In genomic region chr11:61880050-61880449, GRCh38 we compare ENCODE assay signal across 22 cellular contexts. TPM values are rescaled to one million over a fixed set of nuclear protein-coding genes. Genes with fewer than 3 reads are reported as not detected.
DNase-seq lines count a peak whose midpoint lies in the region; ATAC-seq, FAIRE-seq and TF ChIP-seq lines count a peak whose summit lies in the region.
"Had no signal": no experiment of that assay in that cellular context is flagged by ENCODE, and none has a peak within 500 bp of the region (broad histone marks: within the 10 kb centered on the region; RNA-seq: fewer than 3 reads in every experiment).

No MANE protein-coding gene starts in this region.

- H3K9me3 ChIP-seq in NT2/D1 (ENCODE audit: insufficient read depth, low read length), result no peaks in the 10 kb centered on the region
- H3K9me3 ChIP-seq in H1 (ENCODE audit: insufficient read depth in 2 of 2, low read depth in 1 of 2, low read length in 1 of 2), result no peaks in the 10 kb centered on the region
- no peaks in the 10 kb centered on the region for H3K9me3 ChIP-seq in thoracic aorta
- H3K9me3 ChIP-seq: HAP-1, prostate gland had no signal

- peak overlapping the region; percentile 52; the same call in 1 of the 2 replicates for H2BK5ac ChIP-seq in H1 (ENCODE audit: low read depth, low read length)

- no peaks in the 10 kb centered on the region for H3K9me3 Mint-ChIP-seq in activated naive CD8-positive, alpha-beta T cell treated with anti-CD3 and anti-CD28 coated beads, Interleukin-2, amount 50 U/mL, for 24 hours
- no peaks in the 10 kb centered on the region for H3K9me3 Mint-ChIP-seq in activated naive CD8-positive, alpha-beta T cell treated with anti-CD3 and anti-CD28 coated beads for 36 hours
- H3K9me3 Mint-ChIP-seq: activated CD4-positive, alpha-beta T cell treated with anti-CD3 and anti-CD28 coated beads, Interleukin-2, amount 10 ng/mL, durations not matched to agents 7 days and 5 days; natural killer cell treated with Interleukin-12 subunit alpha and Interleukin-12 subunit beta and Interleukin-15 and Interleukin-18, amount 100 ng/mL, for 72 hours had no signal

- H2BK12ac ChIP-seq in H1 (ENCODE audit: low read depth, low read length), result peak overlapping the region; percentile 92; the same call in 1 of the 2 replicates

- no peak overlapping the region for H3K27ac Mint-ChIP-seq in activated naive CD8-positive, alpha-beta T cell treated with anti-CD3 and anti-CD28 coated beads, Interleukin-2, amount 50 U/mL, for 24 hours
- H3K27ac Mint-ChIP-seq in activated naive CD8-positive, alpha-beta T cell treated with anti-CD3 and anti-CD28 coated beads for 36 hours, result no peak overlapping the region
- H3K27ac Mint-ChIP-seq: activated CD4-positive, alpha-beta T cell treated with anti-CD3 and anti-CD28 coated beads, Interleukin-2, amount 10 ng/mL, durations not matched to agents 7 days and 5 days; natural killer cell treated with Interleukin-12 subunit alpha and Interleukin-12 subunit beta and Interleukin-15 and Interleukin-18, amount 100 ng/mL, for 72 hours had no signal

- H3K4me3 ChIP-seq in NT2/D1 (ENCODE audit: insufficient read length, low read depth) (no peak overlapping the region), H1 (ENCODE audit: extremely low read depth in 1 of 4, insufficient read depth in 2 of 4, low read depth in 3 of 4, low read length in 4 of 4) (no peak overlapping the region), thoracic aorta (no peak overlapping the region)
- H3K4me3 ChIP-seq: HAP-1, hepatocyte, prostate gland had no signal

- no peak overlapping the region for H3K14ac ChIP-seq in H1 (ENCODE audit: insufficient read length)

- H3K4me1 Mint-ChIP-seq in activated naive CD8-positive, alpha-beta T cell treated with anti-CD3 and anti-CD28 coated beads, Interleukin-2, amount 50 U/mL, for 24 hours, result peaks cover 7% of the 10 kb centered on the region
- H3K4me1 Mint-ChIP-seq in activated naive CD8-positive, alpha-beta T cell treated with anti-CD3 and anti-CD28 coated beads for 36 hours, result no peaks in the 10 kb centered on the region
- H3K4me1 Mint-ChIP-seq: activated CD4-positive, alpha-beta T cell treated with anti-CD3 and anti-CD28 coated beads, Interleukin-2, amount 10 ng/mL, durations not matched to agents 7 days and 5 days had no signal

- H2AFZ ChIP-seq in H1 (ENCODE audit: low read length), result no peak overlapping the region
- H2AFZ ChIP-seq: hepatocyte had no signal

- peaks cover 0 to 6% of the 10 kb centered on the region in 2 experiments for H4K20me1 ChIP-seq in H1 (replicated peaks in 1 of 2; ENCODE audit: control insufficient read depth in 1 of 2, insufficient read depth in 2 of 2, low read length in 2 of 2)

- TF ChIP-seq POLR2A in H1 (IDR thresholded peaks at IDR 0.05; ENCODE audit: control extremely low read depth in 1 of 2, low read depth in 2 of 2, low read length in 2 of 2), result no peak

- H3K36me3 ChIP-seq in NT2/D1 (ENCODE audit: insufficient read depth, insufficient read length, low read length) (peaks cover 29% of the 10 kb centered on the region), H1 (ENCODE audit: control insufficient read depth in 2 of 4, insufficient read depth in 4 of 4, low read length in 3 of 4) (peaks cover 0 to 4% (median 0%) of the 10 kb centered on the region in 4 experiments; a peak in 1 of 8 replicates), thoracic aorta (peaks cover 37% of the 10 kb centered on the region)
- H3K36me3 ChIP-seq: HAP-1, prostate gland had no signal

- H3K4me3 Mint-ChIP-seq in activated naive CD8-positive, alpha-beta T cell treated with anti-CD3 and anti-CD28 coated beads, Interleukin-2, amount 50 U/mL, for 24 hours, result peak overlapping the region; percentile 42
- no peak overlapping the region for H3K4me3 Mint-ChIP-seq in activated naive CD8-positive, alpha-beta T cell treated with anti-CD3 and anti-CD28 coated beads for 36 hours
- H3K4me3 Mint-ChIP-seq: activated CD4-positive, alpha-beta T cell treated with anti-CD3 and anti-CD28 coated beads, Interleukin-2, amount 10 ng/mL, durations not matched to agents 7 days and 5 days; natural killer cell treated with Interleukin-12 subunit alpha and Interleukin-12 subunit beta and Interleukin-15 and Interleukin-18, amount 100 ng/mL, for 72 hours had no signal

- H3K27me3 ChIP-seq in NT2/D1 (ENCODE audit: insufficient read depth, insufficient read length) (no peaks in the 10 kb centered on the region), H1 (replicated peaks in 1 of 4; ENCODE audit: control insufficient read depth in 3 of 4, extremely low read depth in 1 of 4, insufficient read depth in 3 of 4, low read length in 3 of 4) (no peaks in the 10 kb centered on the region), thoracic aorta (replicated peaks; ENCODE audit: insufficient read depth) (no peaks in the 10 kb centered on the region)
- H3K27me3 ChIP-seq: hepatocyte had no signal

- no peak for ATAC-seq in activated naive CD8-positive, alpha-beta T cell treated with anti-CD3 and anti-CD28 coated beads, Interleukin-2, amount 50 U/mL, for 24 hours
- ATAC-seq in thoracic aorta (ENCODE audit: insufficient number of reproducible peaks, low FRiP score, low read depth), result no peak
- ATAC-seq in GM21367 (IDR thresholded peaks at IDR 0.05; ENCODE audit: unreplicated experiment), result no peak
- no peak for ATAC-seq in HG02884 (IDR thresholded peaks at IDR 0.05; ENCODE audit: unreplicated experiment)
- ATAC-seq: natural killer cell treated with Interleukin-12 subunit alpha and Interleukin-12 subunit beta and Interleukin-15 and Interleukin-18, amount 100 ng/mL, for 72 hours had no signal

- H3K56ac ChIP-seq in H1 (replicated peaks; ENCODE audit: insufficient read length, low read depth, low read length), result no peak overlapping the region

- H2BK20ac ChIP-seq in H1 (ENCODE audit: low read length), result peak overlapping the region; percentile 80; the same call in 1 of the 2 replicates

- H2AK5ac ChIP-seq in H1 (ENCODE audit: low read depth, low read length), result peak overlapping the region; percentile 53; the same call in 1 of the 2 replicates

- H3K4me1 ChIP-seq in NT2/D1 (ENCODE audit: insufficient read depth, insufficient read length) (peaks cover 22% of the 10 kb centered on the region), H1 (replicated peaks in 1 of 4; ENCODE audit: control insufficient read depth in 3 of 4, insufficient read depth in 4 of 4, low read length in 3 of 4) (peaks cover 0 to 13% (median 8%) of the 10 kb centered on the region in 4 experiments; a peak in 5 of 7 replicates), thoracic aorta (ENCODE audit: control insufficient read depth in 1 of 2, low read depth in 2 of 2) (peaks cover 28 to 42% of the 10 kb centered on the region in 2 donors)
- H3K4me1 ChIP-seq: prostate gland had no signal

- H3K23me2 ChIP-seq in H1 (ENCODE audit: low read depth, low read length), result no peaks in the 10 kb centered on the region

- no peak overlapping the region for H4K5ac ChIP-seq in H1 (ENCODE audit: insufficient read length, low read depth, low read length)

- TF ChIP-seq CTCF in H1 (IDR thresholded peaks at IDR 0.05; ENCODE audit: control extremely low read depth in 1 of 3, insufficient read depth in 1 of 3, low read depth in 1 of 3, low read length in 3 of 3) (no peak), thoracic aorta (IDR thresholded peaks at IDR 0.05) (no peak)

- no peak overlapping the region; a peak in 1 of 4 replicates for H3K4me2 ChIP-seq in H1 (ENCODE audit: insufficient read depth in 1 of 2, low read depth in 2 of 2, low read length in 2 of 2)
- H3K4me2 ChIP-seq: hepatocyte had no signal

- no peak for DNase-seq in activated naive CD8-positive, alpha-beta T cell treated with anti-CD3 and anti-CD28 coated beads, Interleukin-2, amount 50 U/mL, for 24 hours
- DNase-seq in activated naive CD8-positive, alpha-beta T cell treated with anti-CD3 and anti-CD28 coated beads for 36 hours, result no peak
- no peak for DNase-seq in NT2/D1 (ENCODE audit: low read depth, low spot score)
- DNase-seq in H1 (ENCODE audit: low read depth in 1 of 2, low spot score in 2 of 2), result no peak
- DNase-seq in thoracic aorta (ENCODE audit: low spot score), result no peak
- no peak for DNase-seq in activated CD4-positive, CD25-positive, alpha-beta regulatory T cell (lab: John Stamatoyannopoulos, UW)
- DNase-seq: activated CD4-positive, alpha-beta T cell treated with anti-CD3 and anti-CD28 coated beads, Interleukin-2, amount 10 ng/mL, durations not matched to agents 7 days and 5 days; aorta; cerebellar nuclear complex; mammary epithelial cell; NCI-H1105 treated with DMSO at 0.1 percent for 48 hours; NCI-H774; stimulated activated CD8-positive, alpha-beta memory T cell treated with anti-CD3 and anti-CD28 coated beads, Interleukin-4, amount 100 ng/mL, for 48 hours had no signal

- H4K91ac ChIP-seq in H1 (replicated peaks; ENCODE audit: insufficient read length, low read length), result peak overlapping the region; percentile 93

- TF ChIP-seq EP300 in H1 (IDR thresholded peaks at IDR 0.05; ENCODE audit: borderline replicate concordance in 1 of 2, low read depth in 2 of 2, low read length in 2 of 2), result no peak

- no peaks in the 10 kb centered on the region for H3K27me3 Mint-ChIP-seq in activated naive CD8-positive, alpha-beta T cell treated with anti-CD3 and anti-CD28 coated beads, Interleukin-2, amount 50 U/mL, for 24 hours
- no peaks in the 10 kb centered on the region for H3K27me3 Mint-ChIP-seq in activated naive CD8-positive, alpha-beta T cell treated with anti-CD3 and anti-CD28 coated beads for 36 hours
- H3K27me3 Mint-ChIP-seq: activated CD4-positive, alpha-beta T cell treated with anti-CD3 and anti-CD28 coated beads, Interleukin-2, amount 10 ng/mL, durations not matched to agents 7 days and 5 days; natural killer cell treated with Interleukin-12 subunit alpha and Interleukin-12 subunit beta and Interleukin-15 and Interleukin-18, amount 100 ng/mL, for 72 hours had no signal

- H3K23ac ChIP-seq in H1 (ENCODE audit: insufficient read length), result no peak overlapping the region

- H2BK15ac ChIP-seq in H1 (ENCODE audit: low read length), result peak overlapping the region; percentile 53; the same call in 1 of the 2 replicates

- POLR2A ChIA-PET in H1 (lab: Charles Lee; ENCODE audit: partially characterized antibody), result interaction anchor here (1.0 to 4.1 kb wide), 9 partner anchors 8 to 86 kb away, joined by 3 to 15 read pairs (median 5); partner anchors contain the start of genes FADS1 and FADS2

- no peaks in the 10 kb centered on the region for H3K79me2 ChIP-seq in H1 (ENCODE audit: control insufficient read depth in 1 of 2, insufficient read depth in 2 of 2, low read length in 2 of 2)
- H3K79me2 ChIP-seq: hepatocyte had no signal

- H3K18ac ChIP-seq in H1 (ENCODE audit: extremely low read depth, low read length), result no peak overlapping the region

- H4K8ac ChIP-seq in H1 (ENCODE audit: extremely low read depth, insufficient read depth, low read length), result 0 out of 2 replicates have a peak overlapping the region, but pooled peaks have one; percentile 23

- H3K79me1 ChIP-seq in H1 (ENCODE audit: low read depth, low read length), result no peaks in the 10 kb centered on the region; the same call in 1 of the 2 replicates

- no peak for FAIRE-seq in H1 (lab: Jason Lieb, UNC)
- FAIRE-seq: keratinocyte, TTC549 had no signal

- no peak overlapping the region for H3K27ac ChIP-seq in H1 (ENCODE audit: low read depth, low read length)
- peak overlapping the region; percentile 28 to 53 for H3K27ac ChIP-seq in thoracic aorta
- H3K27ac ChIP-seq: 22Rv1, hepatocyte, prostate gland had no signal

- WGBS in H1 (ENCODE audit: extremely low coverage in 1 of 2, insufficient coverage in 1 of 2, insufficient read length in 1 of 2, insufficient replicate concordance in 2 of 2, low coverage in 1 of 2, low lambda C conversion rate in 2 of 2, missing lambda C conversion rate in 1 of 2), 2 experiments, result 95% methylated on average over 12 of the region's 12 CpGs; no CpG with 5 or more reads in 1 of the 2 experiments

- H2BK120ac ChIP-seq in H1 (replicated peaks; ENCODE audit: low read depth, low read length), result no peak overlapping the region

- CTCF ChIA-PET in H1 (lab: Charles Lee; ENCODE audit: partially characterized antibody), result interaction anchor here (0.6 to 13.5 kb wide), 9 partner anchors 9 to 444 kb away, joined by 3 to 172 read pairs (median 9); no protein-coding TSS in a partner anchor

- no peak for TF ChIP-seq RAD21 in H1 (IDR thresholded peaks at IDR 0.05 in 1 of 2, conservative IDR thresholded peaks at IDR 0.05 in 1 of 2; ENCODE audit: low read depth in 2 of 2, low read length in 2 of 2)

- H3K4ac ChIP-seq in H1 (replicated peaks; ENCODE audit: insufficient read length, low read depth, low read length), result no peak overlapping the region

- H3K36me3 Mint-ChIP-seq in activated naive CD8-positive, alpha-beta T cell treated with anti-CD3 and anti-CD28 coated beads, Interleukin-2, amount 50 U/mL, for 24 hours (ENCODE audit: low read depth), result no peaks in the 10 kb centered on the region
- H3K36me3 Mint-ChIP-seq in activated naive CD8-positive, alpha-beta T cell treated with anti-CD3 and anti-CD28 coated beads for 36 hours, result no peaks in the 10 kb centered on the region
- H3K36me3 Mint-ChIP-seq: natural killer cell treated with Interleukin-12 subunit alpha and Interleukin-12 subunit beta and Interleukin-15 and Interleukin-18, amount 100 ng/mL, for 72 hours had no signal

- H3K9ac ChIP-seq in NT2/D1 (ENCODE audit: insufficient read length, low read depth) (peak overlapping the region; percentile 16), H1 (replicated peaks in 1 of 4; ENCODE audit: extremely low read depth in 1 of 4, low read depth in 3 of 4, low read length in 3 of 4) (no peak overlapping the region)

RNA-seq across cellular contexts. Expression of gene FADS3, which starts 11.3 kb away (rescaled TPM):
- 1 to 10 TPM; 5.7 to 6.4 TPM for total RNA-seq in activated naive CD8-positive, alpha-beta T cell treated with anti-CD3 and anti-CD28 coated beads for 36 hours
- total RNA-seq in H1 (2021; fragmentation: NEBNext Ultra II Directional; extraction: Animal tissue kit (Norgen Biotek cat#: 25700)), result 40.2 and 43.8 TPM in 2 replicates
- polyA plus RNA-seq in H1 (2011; rRNA removed), result 76.3 and 113 TPM in 2 replicates
- 75.7 TPM for polyA plus RNA-seq in H1 (2011; cell fraction: cytosol; rRNA removed)
- polyA plus RNA-seq in H1 (2011; cell fraction: nucleus; rRNA removed), result 349 TPM
- 35.5 to 56.1 TPM (median 47.0 TPM) in 4 replicates for polyA plus RNA-seq in H1 (2012, experiment 1 of 2)
- 45.1 TPM for polyA plus RNA-seq in H1 (2012, experiment 2 of 2)
- 69.5 TPM for polyA plus RNA-seq in H1 (2013, experiment 1 of 2)
- 71.8 TPM for polyA plus RNA-seq in H1 (2013, experiment 2 of 2)
- 31.1 and 40.9 TPM in 2 replicates for polyA minus RNA-seq in H1 (2011; rRNA and poly(A)+ RNA removed)
- 34.5 TPM for polyA minus RNA-seq in H1 (2011; cell fraction: cytosol; rRNA and poly(A)+ RNA removed)
- 39.8 TPM for polyA minus RNA-seq in H1 (2011; cell fraction: nucleus; rRNA and poly(A)+ RNA removed)
- 100 to 1,000 TPM; 368 to 393 TPM for total RNA-seq in thoracic aorta

RNA-seq across cellular contexts. Expression of gene RAB3IL1, which starts 37.3 kb away (rescaled TPM):
- total RNA-seq in activated naive CD8-positive, alpha-beta T cell treated with anti-CD3 and anti-CD28 coated beads for 36 hours, result not detected
- total RNA-seq in H1 (2021; fragmentation: NEBNext Ultra II Directional; extraction: Animal tissue kit (Norgen Biotek cat#: 25700)), result 5.7 and 6.8 TPM in 2 replicates
- polyA plus RNA-seq in H1 (2011; rRNA removed), result 7.9 and 10.8 TPM in 2 replicates
- polyA plus RNA-seq in H1 (2011; cell fraction: cytosol; rRNA removed), result 7.0 TPM
- polyA plus RNA-seq in H1 (2011; cell fraction: nucleus; rRNA removed), result 9.4 TPM
- 5.8 to 13.8 TPM (median 7.0 TPM) in 4 replicates for polyA plus RNA-seq in H1 (2012, experiment 1 of 2)
- polyA plus RNA-seq in H1 (2012, experiment 2 of 2), result 62.0 TPM
- 4.5 TPM for polyA plus RNA-seq in H1 (2013, experiment 1 of 2)
- 6.3 TPM for polyA plus RNA-seq in H1 (2013, experiment 2 of 2)
- 3.0 and 3.2 TPM in 2 replicates for polyA minus RNA-seq in H1 (2011; rRNA and poly(A)+ RNA removed)
- polyA minus RNA-seq in H1 (2011; cell fraction: cytosol; rRNA and poly(A)+ RNA removed), result 6.1 TPM
- polyA minus RNA-seq in H1 (2011; cell fraction: nucleus; rRNA and poly(A)+ RNA removed), result 4.5 TPM
- total RNA-seq in thoracic aorta, result 10 to 100 TPM; 20.8 to 45.4 TPM
- total RNA-seq: activated CD4-positive, alpha-beta T cell treated with anti-CD3 and anti-CD28 coated beads, Interleukin-2, amount 10 ng/mL, durations not matched to agents 7 days and 5 days; natural killer cell treated with Interleukin-12 subunit alpha and Interleukin-12 subunit beta and Interleukin-15 and Interleukin-18, amount 100 ng/mL, for 72 hours had no signal

RNA-seq across cellular contexts. Expression of gene FADS2, which starts 52.0 kb away (rescaled TPM):
- 10 to 100 TPM; 65.4 to 65.6 TPM for total RNA-seq in activated naive CD8-positive, alpha-beta T cell treated with anti-CD3 and anti-CD28 coated beads for 36 hours
- 499 and 526 TPM in 2 replicates for total RNA-seq in H1 (2021; fragmentation: NEBNext Ultra II Directional; extraction: Animal tissue kit (Norgen Biotek cat#: 25700))
- 635 and 701 TPM in 2 replicates for polyA plus RNA-seq in H1 (2011; rRNA removed)
- 497 TPM for polyA plus RNA-seq in H1 (2011; cell fraction: cytosol; rRNA removed)
- 671 TPM for polyA plus RNA-seq in H1 (2011; cell fraction: nucleus; rRNA removed)
- polyA plus RNA-seq in H1 (2012, experiment 1 of 2), result 387 to 431 TPM (median 414 TPM) in 4 replicates
- 532 TPM for polyA plus RNA-seq in H1 (2012, experiment 2 of 2)
- 1,100 TPM for polyA plus RNA-seq in H1 (2013, experiment 1 of 2)
- polyA plus RNA-seq in H1 (2013, experiment 2 of 2), result 1,238 TPM
- 977 and 989 TPM in 2 replicates for polyA minus RNA-seq in H1 (2011; rRNA and poly(A)+ RNA removed)
- polyA minus RNA-seq in H1 (2011; cell fraction: cytosol; rRNA and poly(A)+ RNA removed), result 321 TPM
- 205 TPM for polyA minus RNA-seq in H1 (2011; cell fraction: nucleus; rRNA and poly(A)+ RNA removed)
- 100 to 1,000 TPM in 1 of 2 donors, 10 to 100 TPM in 1; 89.2 to 234 TPM for total RNA-seq in thoracic aorta
